In genomic region chr19:51786651-51787494, GRCh38 we compare ENCODE assay signal across 33 cellular contexts. TPM values are rescaled to one million over a fixed set of nuclear protein-coding genes. Genes with fewer than 3 reads are reported as not detected.
DNase-seq lines count a peak whose midpoint lies in the region; ATAC-seq and TF ChIP-seq lines count a peak whose summit lies in the region.
"Had no signal": no experiment of that assay in that cellular context is flagged by ENCODE, and none has a peak within 500 bp of the region (broad histone marks: within the 10 kb centered on the region; RNA-seq: fewer than 3 reads in every experiment).

No MANE protein-coding gene starts in this region.

- no peak overlapping the region for H3K4me3 ChIP-seq in Karpas-422 (ENCODE audit: low read length)
- no peak overlapping the region for H3K4me3 ChIP-seq in esophagus muscularis mucosa
- H3K4me3 ChIP-seq in trophoblast cell (ENCODE audit: low read depth, low read length), result no peak overlapping the region
- H3K4me3 ChIP-seq: adrenal gland, body of pancreas, dorsolateral prefrontal cortex, gastroesophageal sphincter, sigmoid colon had no signal

- H3K36me3 Mint-ChIP-seq in activated CD4-positive, alpha-beta memory T cell treated with anti-CD3 and anti-CD28 coated beads, Interleukin-2, amount 10 ng/mL, durations not matched to agents 7 days and 5 days (ENCODE audit: low read depth), result no peaks in the 10 kb centered on the region
- H3K36me3 Mint-ChIP-seq: activated CD4-positive, alpha-beta memory T cell treated with anti-CD3 and anti-CD28 coated beads for 36 hours; activated naive CD4-positive, alpha-beta T cell treated with anti-CD3 and anti-CD28 coated beads, Interleukin-2, amount 10 ng/mL, durations not matched to agents 7 days and 5 days; type B pancreatic cell had no signal

- H3K9me3 Mint-ChIP-seq in activated CD4-positive, alpha-beta memory T cell treated with anti-CD3 and anti-CD28 coated beads, Interleukin-2, amount 10 ng/mL, durations not matched to agents 7 days and 5 days, result peaks cover 16% of the 10 kb centered on the region

- POLR2A ChIA-PET in activated CD4-positive, alpha-beta memory T cell treated with anti-CD3 and anti-CD28 coated beads, Interleukin-2, amount 10 ng/mL, durations not matched to agents 7 days and 5 days (lab: Charles Lee), result no interaction called here

- H3K14ac ChIP-seq in trophoblast cell (ENCODE audit: low read length), result peak overlapping the region; percentile 55

- H3K27ac Mint-ChIP-seq in activated CD4-positive, alpha-beta memory T cell treated with anti-CD3 and anti-CD28 coated beads, Interleukin-2, amount 10 ng/mL, durations not matched to agents 7 days and 5 days, result no peak overlapping the region
- H3K27ac Mint-ChIP-seq: activated CD4-positive, alpha-beta memory T cell treated with anti-CD3 and anti-CD28 coated beads for 36 hours; activated naive CD4-positive, alpha-beta T cell treated with anti-CD3 and anti-CD28 coated beads, Interleukin-2, amount 10 ng/mL, durations not matched to agents 7 days and 5 days; type B pancreatic cell had no signal

- H3K9ac ChIP-seq in Karpas-422 (ENCODE audit: low read length), result no peak overlapping the region
- no peak overlapping the region for H3K9ac ChIP-seq in trophoblast cell (ENCODE audit: low read length)

- H4K91ac ChIP-seq in trophoblast cell (ENCODE audit: low read depth, low read length), result peak overlapping the region; percentile 94

- H2AK5ac ChIP-seq in trophoblast cell (ENCODE audit: low read length), result no peak overlapping the region

- H3K79me1 ChIP-seq in trophoblast cell (ENCODE audit: low read length), result peaks cover 6% of the 10 kb centered on the region

- H3K36me3 ChIP-seq in Karpas-422 (ENCODE audit: insufficient read depth, low read length), result no peaks in the 10 kb centered on the region
- H3K36me3 ChIP-seq in esophagus muscularis mucosa, result no peaks in the 10 kb centered on the region
- H3K36me3 ChIP-seq in trophoblast cell (ENCODE audit: control insufficient read depth in 1 of 2, insufficient read depth in 2 of 2, low read length in 2 of 2), result no peaks in the 10 kb centered on the region
- H3K36me3 ChIP-seq: adrenal gland, gastroesophageal sphincter, sigmoid colon had no signal

- no peaks in the 10 kb centered on the region for H3K4me1 Mint-ChIP-seq in activated CD4-positive, alpha-beta memory T cell treated with anti-CD3 and anti-CD28 coated beads, Interleukin-2, amount 10 ng/mL, durations not matched to agents 7 days and 5 days
- H3K4me1 Mint-ChIP-seq: activated naive CD4-positive, alpha-beta T cell treated with anti-CD3 and anti-CD28 coated beads, Interleukin-2, amount 10 ng/mL, durations not matched to agents 7 days and 5 days had no signal

- H3K27me3 Mint-ChIP-seq in activated CD4-positive, alpha-beta memory T cell treated with anti-CD3 and anti-CD28 coated beads, Interleukin-2, amount 10 ng/mL, durations not matched to agents 7 days and 5 days, result no peaks in the 10 kb centered on the region

- WGBS in esophagus muscularis mucosa, result 63% methylated on average over 6 of the region's 6 CpGs
- no CpG with 5 or more reads among the region's 6 CpGs for WGBS in trophoblast cell (ENCODE audit: extremely low coverage, insufficient coverage, insufficient read length)

- H4K20me1 ChIP-seq in Karpas-422 (ENCODE audit: insufficient read depth, low read depth, low read length), result no peaks in the 10 kb centered on the region

- peak overlapping the region; percentile 74 for H2BK120ac ChIP-seq in trophoblast cell (ENCODE audit: insufficient read depth, low read length, poor library complexity)

- H2AFZ ChIP-seq in Karpas-422 (ENCODE audit: low read length) (no peak overlapping the region), trophoblast cell (ENCODE audit: insufficient read depth, low read length, poor library complexity) (no peak overlapping the region)

- peak overlapping the region; percentile 61 for H2BK12ac ChIP-seq in trophoblast cell (ENCODE audit: low read length)

- no peak overlapping the region for H3K18ac ChIP-seq in trophoblast cell (ENCODE audit: low read length)

- CTCF ChIA-PET in activated CD4-positive, alpha-beta memory T cell treated with anti-CD3 and anti-CD28 coated beads, Interleukin-2, amount 10 ng/mL, durations not matched to agents 7 days and 5 days (lab: Charles Lee), result interaction anchor here (1.3 kb wide), 1 partner anchor 130 kb away, joined by 3 read pairs; no protein-coding TSS in a partner anchor

- H2BK5ac ChIP-seq in trophoblast cell (ENCODE audit: low read depth, low read length, poor library complexity), result peak overlapping the region; percentile 71

- DNase-seq in Karpas-422 (peak; percentile 62), NOMO-1 (lab: John Stamatoyannopoulos, UW; ENCODE audit: unreplicated experiment in 2 of 2) (peak; percentile 80 to 89), esophagus muscularis mucosa (ENCODE audit: extremely low spot score) (peak; percentile 21), trophoblast cell (peak; percentile 62 to 79), NCI-H2196 treated with DMSO at 0.1 percent for 48 hours (lab: John Stamatoyannopoulos, UW; ENCODE audit: unreplicated experiment) (no peak)
- no peak for DNase-seq in activated CD4-positive, alpha-beta memory T cell treated with anti-CD3 and anti-CD28 coated beads, Interleukin-2, amount 10 ng/mL, durations not matched to agents 7 days and 5 days
- no peak for DNase-seq in activated effector memory CD4-positive, alpha-beta T cell treated with Interleukin-2 at 50 U/mL for 16 hours
- DNase-seq: activated CD4-positive, alpha-beta memory T cell treated with anti-CD3 and anti-CD28 coated beads for 36 hours; activated CD8-positive, alpha-beta memory T cell treated with anti-CD3 and anti-CD28 coated beads, Interleukin-2, amount 50 U/mL, for 4 hours; activated naive CD4-positive, alpha-beta T cell treated with anti-CD3 and anti-CD28 coated beads, Interleukin-2, amount 10 ng/mL, durations not matched to agents 7 days and 5 days; adrenal gland; body of pancreas; Calu3; DMS79; dorsolateral prefrontal cortex; hypothalamus; Kasumi-1; left colon; NCI-H1092; NCI-H187; SHP77 treated with DMSO at 0.1 percent for 48 hours; sigmoid colon; stimulated activated CD4-positive, alpha-beta T cell treated with anti-CD3 and anti-CD28 coated beads, Interleukin-12 subunit alpha, Interleukin-12 subunit beta, amount 100 ng/mL, for 4 hours; stimulated activated CD4-positive, alpha-beta T cell treated with anti-CD3 and anti-CD28 coated beads, Interleukin-4, amount 100 ng/mL, for 24 hours; T-helper 2 cell had no signal

- no peaks in the 10 kb centered on the region for H3K79me2 ChIP-seq in Karpas-422 (ENCODE audit: low read length)
- no peaks in the 10 kb centered on the region for H3K79me2 ChIP-seq in trophoblast cell (ENCODE audit: control insufficient read depth, insufficient read depth, low read length, poor library complexity)

- H3K4ac ChIP-seq in trophoblast cell (ENCODE audit: low read depth, low read length), result peak overlapping the region; percentile 64

- peak overlapping the region; percentile 16 for H4K8ac ChIP-seq in trophoblast cell (ENCODE audit: low read depth, low read length)

- TF ChIP-seq POLR2A in esophagus muscularis mucosa (IDR thresholded peaks at IDR 0.05; ENCODE audit: low read depth), result no peak

- H3K4me1 ChIP-seq in Karpas-422 (ENCODE audit: low read length), result peaks cover 19% of the 10 kb centered on the region
- peaks cover 0 to 4% (median 0%) of the 10 kb centered on the region in 4 donors for H3K4me1 ChIP-seq in esophagus muscularis mucosa
- peaks cover 6 to 9% of the 10 kb centered on the region in 2 experiments for H3K4me1 ChIP-seq in trophoblast cell (ENCODE audit: control insufficient read depth in 1 of 2, insufficient read depth in 2 of 2, low read length in 2 of 2)
- H3K4me1 ChIP-seq: body of pancreas, gastroesophageal sphincter, sigmoid colon had no signal

- intact Hi-C loops in esophagus muscularis mucosa (cut with DNase I), result no loop called here

- H3K9me2 ChIP-seq in Karpas-422 (replicated peaks; ENCODE audit: insufficient read depth, low read length), result no peaks in the 10 kb centered on the region

- H3K27ac ChIP-seq in Karpas-422 (ENCODE audit: low read length) (no peak overlapping the region), esophagus muscularis mucosa (replicated peaks in 1 of 4) (no peak overlapping the region), trophoblast cell (ENCODE audit: low read depth, low read length) (peak overlapping the region; percentile 82)
- H3K27ac ChIP-seq: C4-2B had no signal

- H3K27me3 ChIP-seq in Karpas-422 (ENCODE audit: low read length) (no peaks in the 10 kb centered on the region), esophagus muscularis mucosa (peaks cover 0 to 29% (median 0%) of the 10 kb centered on the region in 4 donors), trophoblast cell (ENCODE audit: insufficient read depth, low read length) (no peaks in the 10 kb centered on the region)
- H3K27me3 ChIP-seq: adrenal gland, body of pancreas, sigmoid colon had no signal

- H3K4me3 Mint-ChIP-seq in activated CD4-positive, alpha-beta memory T cell treated with anti-CD3 and anti-CD28 coated beads, Interleukin-2, amount 10 ng/mL, durations not matched to agents 7 days and 5 days, result no peak overlapping the region
- H3K4me3 Mint-ChIP-seq: activated CD4-positive, alpha-beta memory T cell treated with anti-CD3 and anti-CD28 coated beads for 36 hours; activated naive CD4-positive, alpha-beta T cell treated with anti-CD3 and anti-CD28 coated beads, Interleukin-2, amount 10 ng/mL, durations not matched to agents 7 days and 5 days; type B pancreatic cell had no signal

- H3K23ac ChIP-seq in trophoblast cell (ENCODE audit: low read length), result no peak overlapping the region

- H3K4me2 ChIP-seq in Karpas-422 (ENCODE audit: low read depth, low read length, poor library complexity, severe bottlenecking) (no peak overlapping the region), trophoblast cell (ENCODE audit: low read length) (no peak overlapping the region)

- H3K9me3 ChIP-seq in Karpas-422 (ENCODE audit: low read length) (no peaks in the 10 kb centered on the region), esophagus muscularis mucosa (no peaks in the 10 kb centered on the region), trophoblast cell (ENCODE audit: insufficient read depth, low read depth, low read length) (no peaks in the 10 kb centered on the region)
- H3K9me3 ChIP-seq: adrenal gland, body of pancreas, gastroesophageal sphincter, sigmoid colon had no signal

- no peak for TF ChIP-seq CTCF in esophagus muscularis mucosa (IDR thresholded peaks at IDR 0.05)

- ATAC-seq in GM19351 (IDR thresholded peaks at IDR 0.05; ENCODE audit: unreplicated experiment), result no peak
- ATAC-seq: activated CD4-positive, CD25-positive, alpha-beta regulatory T cell treated with anti-CD3 and anti-CD28 coated beads, Interleukin-2, amount 50 U/mL, for 24 hours; body of pancreas; gastroesophageal sphincter; HCT116; left colon had no signal

- TF ChIP-seq EP300 in esophagus muscularis mucosa (IDR thresholded peaks at IDR 0.05), result no peak

- H4K12ac ChIP-seq in trophoblast cell (ENCODE audit: low read depth, low read length), result no peak overlapping the region

RNA-seq across cellular contexts. Expression of gene FPR3, which starts 8.1 kb away (rescaled TPM):
- not detected in 2 replicates for total RNA-seq in Karpas-422 (2014; rRNA removed; shearing (Covaris generic); ENCODE audit: low replicate concordance)
- total RNA-seq in esophagus muscularis mucosa, result 1 to 10 TPM; 4.0 to 9.9 (median 6.8) TPM
- polyA plus RNA-seq in trophoblast cell (2013), result 0.03 and 0.04 TPM in 2 replicates
- total RNA-seq in activated CD4-positive, alpha-beta memory T cell treated with anti-CD3 and anti-CD28 coated beads, Interleukin-2, amount 10 ng/mL, durations not matched to agents 7 days and 5 days, result not detected
- total RNA-seq: activated CD4-positive, alpha-beta memory T cell treated with anti-CD3 and anti-CD28 coated beads for 36 hours; Calu3; NCI-H460 had no signal
- polyA plus RNA-seq: AG04450 had no signal

RNA-seq across cellular contexts. Expression of gene FPR2, which starts 25.9 kb away (rescaled TPM):
- total RNA-seq in Karpas-422 (2014; rRNA removed; shearing (Covaris generic); ENCODE audit: low replicate concordance), result 0.58 and 7.9 TPM in 2 replicates
- 1 to 10 TPM in 2 of 4 donors, under 1 TPM in 1, not detected in 1; 0.29 to 9.1 (median 1.5) TPM for total RNA-seq in esophagus muscularis mucosa
- polyA plus RNA-seq in trophoblast cell (2013), result not detected in 2 replicates
- not detected for total RNA-seq in activated CD4-positive, alpha-beta memory T cell treated with anti-CD3 and anti-CD28 coated beads, Interleukin-2, amount 10 ng/mL, durations not matched to agents 7 days and 5 days
- total RNA-seq: activated CD4-positive, alpha-beta memory T cell treated with anti-CD3 and anti-CD28 coated beads for 36 hours; Calu3; NCI-H460 had no signal
- polyA plus RNA-seq: AG04450 had no signal

RNA-seq across cellular contexts. Expression of gene FPR1, which starts 35.2 kb away (rescaled TPM):
- 5.8 and 14.8 TPM in 2 replicates for total RNA-seq in Karpas-422 (2014; rRNA removed; shearing (Covaris generic); ENCODE audit: low replicate concordance)
- 10 to 100 TPM in 2 of 4 donors, 1 to 10 TPM in 2; 3.7 to 38.9 (median 7.7) TPM for total RNA-seq in esophagus muscularis mucosa
- polyA plus RNA-seq in trophoblast cell (2013), result 0.18 and 0.22 TPM in 2 replicates
- not detected for total RNA-seq in activated CD4-positive, alpha-beta memory T cell treated with anti-CD3 and anti-CD28 coated beads, Interleukin-2, amount 10 ng/mL, durations not matched to agents 7 days and 5 days
- total RNA-seq: activated CD4-positive, alpha-beta memory T cell treated with anti-CD3 and anti-CD28 coated beads for 36 hours; Calu3; NCI-H460 had no signal
- polyA plus RNA-seq: AG04450 had no signal

Comparison
In these comparisons a context has a peak if more than half of its experiments do, and no peak if none do; other contexts are left out.
1. DNase-seq: peak in Karpas-422 (single experiment), NOMO-1 (2 of 2), esophagus muscularis mucosa (single experiment) and trophoblast cell (2 of 2); none in activated CD4-positive, alpha-beta memory T cell treated with anti-CD3 and anti-CD28 coated beads, Interleukin-2, amount 10 ng/mL, durations not matched to agents 7 days and 5 days (single experiment), NCI-H2196 treated with DMSO at 0.1 percent for 48 hours (single experiment) and activated effector memory CD4-positive, alpha-beta T cell treated with Interleukin-2 at 50 U/mL for 16 hours (single experiment).